27 cellular contexts compared by ENCODE assay signal in the genomic region with DNA sequence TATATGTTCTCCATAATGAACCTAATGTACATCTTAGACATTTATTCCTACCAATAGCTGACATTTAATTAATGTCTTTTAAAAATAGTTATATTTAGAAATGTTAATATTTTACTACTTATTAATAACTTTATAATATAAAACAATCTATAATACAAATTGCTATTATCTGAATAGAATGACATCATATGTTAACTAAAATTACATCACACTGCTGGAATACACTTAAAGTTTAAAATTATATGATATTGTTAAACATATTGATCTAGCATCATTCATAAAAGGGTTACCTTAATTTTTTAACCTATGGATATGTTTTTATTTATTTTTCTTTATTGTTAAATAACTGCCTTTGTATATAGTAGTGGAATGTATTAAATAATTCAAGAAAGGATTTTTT.
"Had no signal": no experiment of that assay in that cellular context is flagged by ENCODE, and none has a peak within 500 bp of the region (broad histone marks: within the 10 kb centered on the region; RNA-seq: fewer than 3 reads in every experiment).

No MANE protein-coding gene starts in this region.

- H3K27ac ChIP-seq: left lung, ovary, sigmoid colon, tibial nerve, upper lobe of left lung, vagina had no signal

- H3K9me3 ChIP-seq: left lung, ovary, tibial nerve, upper lobe of left lung, vagina had no signal

- H3K4me1 ChIP-seq: left lung, sigmoid colon, tibial nerve, upper lobe of left lung, vagina had no signal

- H3K27me3 ChIP-seq: left lung, ovary, sigmoid colon, tibial nerve, upper lobe of left lung, vagina had no signal

- ATAC-seq: left colon; left lung; mucosa of descending colon; naive thymus-derived CD4-positive, alpha-beta T cell; natural killer cell treated with Interleukin-12 subunit alpha and Interleukin-12 subunit beta and Interleukin-15 and Interleukin-18, amount 100 ng/mL, for 72 hours; right cardiac atrium; stimulated activated memory B cell treated with anti-CD40 and anti-IgM and Interleukin-4, amounts not matched to agents 10 μg/mL and 1 μg/mL and 100 μg/mL, for 72 hours; stimulated activated naive CD8-positive, alpha-beta T cell treated with anti-CD3 and anti-CD28 coated beads, Interleukin-15, amount 100 ng/mL, for 72 hours had no signal

- H3K36me3 ChIP-seq: left lung, ovary, sigmoid colon, tibial nerve, upper lobe of left lung, vagina had no signal

- FAIRE-seq: islet of Langerhans had no signal

- H3K4me3 ChIP-seq: left lung, lung, mucosa of descending colon, ovary, sigmoid colon, smooth muscle cell, tibial nerve, upper lobe of left lung, vagina had no signal

- DNase-seq: hypothalamus; immature natural killer cell; kidney; left colon; left lung; midbrain; mucosa of descending colon; naive thymus-derived CD4-positive, alpha-beta T cell; ovary; retina; right cardiac atrium; sigmoid colon; stimulated activated CD4-positive, alpha-beta T cell treated with anti-CD3 and anti-CD28 coated beads, Interleukin-1b, Interleukin-23, amount 100 ng/mL, for 48 hours; stimulated activated CD4-positive, alpha-beta T cell treated with anti-CD3 and anti-CD28 coated beads, Interleukin-2, amount 100 ng/mL, for 48 hours; stimulated activated CD4-positive, alpha-beta T cell treated with anti-CD3 and anti-CD28 coated beads, Interleukin-4, amount 100 ng/mL, for 4 hours; stimulated activated CD8-positive, alpha-beta memory T cell treated with anti-CD3 and anti-CD28 coated beads, Interleukin-4, amount 100 ng/mL, for 48 hours; stimulated activated naive CD4-positive, alpha-beta T cell treated with Interleukin-2 at 50 U/mL for 16 hours; stimulated activated naive CD8-positive, alpha-beta T cell treated with anti-CD3 and anti-CD28 coated beads, Interleukin-15, amount 100 ng/mL, for 72 hours; substantia nigra; upper lobe of left lung had no signal
